Comparison of ENCODE assay signal across 12 cellular contexts in genomic region chr1:84913025-84913892, GRCh38. TPM values are rescaled to one million over a fixed set of nuclear protein-coding genes. Genes with fewer than 3 reads are reported as not detected.
A peak's percentile ranks its signal among the peaks of the same experiment; 100 is the strongest.
DNase-seq lines count a peak whose midpoint lies in the region; ATAC-seq, FAIRE-seq and TF ChIP-seq lines count a peak whose summit lies in the region.
"Had no signal": no experiment of that assay in that cellular context is flagged by ENCODE, and none has a peak within 500 bp of the region (broad histone marks: within the 10 kb centered on the region; RNA-seq: fewer than 3 reads in every experiment).

No MANE protein-coding gene starts in this region.

- no peaks in the 10 kb centered on the region for H3K9me3 ChIP-seq in astrocyte (ENCODE audit: insufficient read depth, low read depth, low read length)
- H3K9me3 ChIP-seq in CD8-positive, alpha-beta memory T cell (ENCODE audit: low read length): no peaks in the 10 kb centered on the region

- peaks cover 5% of the 10 kb centered on the region for H3K27me3 Mint-ChIP-seq in astrocyte (ENCODE audit: low read depth, unreplicated experiment)
- peaks cover 3 to 14% of the 10 kb centered on the region in 2 donors for H3K27me3 Mint-ChIP-seq in CD8-positive, alpha-beta memory T cell

- no peak overlapping the region for H2AFZ ChIP-seq in astrocyte (ENCODE audit: low read depth, low read length)

- H3K36me3 Mint-ChIP-seq in astrocyte (ENCODE audit: low read depth, unreplicated experiment): no peaks in the 10 kb centered on the region
- H3K36me3 Mint-ChIP-seq in CD8-positive, alpha-beta memory T cell: no peaks in the 10 kb centered on the region

- CTCF ChIA-PET in CD8-positive, alpha-beta memory T cell (lab: Charles Lee): interaction anchor here (0.9 to 1.5 kb wide), 2 partner anchors 10 to 22 kb away, joined by 3 to 4 read pairs; no protein-coding TSS in a partner anchor

- H3K27ac ChIP-seq in astrocyte (ENCODE audit: low read depth, low read length): no peak overlapping the region
- no peak overlapping the region for H3K27ac ChIP-seq in CD8-positive, alpha-beta memory T cell (ENCODE audit: low read depth, low read length)

- no peaks in the 10 kb centered on the region for H3K36me3 ChIP-seq in astrocyte (ENCODE audit: insufficient read depth, low read length)
- H3K36me3 ChIP-seq in CD8-positive, alpha-beta memory T cell (ENCODE audit: insufficient read depth, low read length): no peaks in the 10 kb centered on the region

- ATAC-seq in left colon (peak; percentile 100), GM21825 (IDR thresholded peaks at IDR 0.05; ENCODE audit: unreplicated experiment) (no peak)
- ATAC-seq: activated T-helper 17 cell treated with anti-CD3 and anti-CD28 coated beads, Interleukin-2, amount 50 U/mL, for 72 hours had no signal

- no peak for TF ChIP-seq CTCF in astrocyte (IDR thresholded peaks at IDR 0.05; ENCODE audit: insufficient read depth, low read depth, low read length)

- DNase-seq in Caki2 (ENCODE audit: low read depth) (peak; percentile 65), KBM-7 (peak; percentile 23), astrocyte (ENCODE audit: low read depth) (peak; percentile 16), left colon (peak in 1 of 2 donors; percentile 10), NK-92 (lab: John Stamatoyannopoulos, UW; ENCODE audit: unreplicated experiment) (no peak), GM12892 (ENCODE audit: insufficient read length) (no peak)
- no peak for DNase-seq in CD8-positive, alpha-beta memory T cell
- DNase-seq: activated CD4-positive, CD25-positive, alpha-beta regulatory T cell treated with anti-CD3 and anti-CD28 coated beads, Interleukin-2, amount 50 U/mL, for 72 hours; RPMI8226 had no signal

- no peak for TF ChIP-seq POLR2A in GM12892 (IDR thresholded peaks at IDR 0.05; ENCODE audit: low read depth, low read length)

- H3K4me1 Mint-ChIP-seq in astrocyte (ENCODE audit: low read depth, unreplicated experiment): no peaks in the 10 kb centered on the region
- H3K4me1 Mint-ChIP-seq in CD8-positive, alpha-beta memory T cell: no peaks in the 10 kb centered on the region
- H3K4me1 Mint-ChIP-seq: activated T-helper 17 cell treated with anti-CD3 and anti-CD28 coated beads, Interleukin-2, amount 50 U/mL, for 72 hours had no signal

- no peaks in the 10 kb centered on the region for H3K4me1 ChIP-seq in astrocyte (ENCODE audit: insufficient read depth, low read length)
- H3K4me1 ChIP-seq in CD8-positive, alpha-beta memory T cell (ENCODE audit: insufficient read depth, low read length): no peaks in the 10 kb centered on the region

- no peaks in the 10 kb centered on the region for H3K9me3 Mint-ChIP-seq in astrocyte (ENCODE audit: unreplicated experiment)
- no peaks in the 10 kb centered on the region for H3K9me3 Mint-ChIP-seq in CD8-positive, alpha-beta memory T cell
- H3K9me3 Mint-ChIP-seq: activated T-helper 17 cell treated with anti-CD3 and anti-CD28 coated beads, Interleukin-2, amount 50 U/mL, for 72 hours had no signal

- H3K4me2 ChIP-seq in astrocyte (ENCODE audit: low read length): no peak overlapping the region

- no peak overlapping the region for H3K27ac Mint-ChIP-seq in astrocyte (ENCODE audit: unreplicated experiment)
- no peak overlapping the region for H3K27ac Mint-ChIP-seq in CD8-positive, alpha-beta memory T cell
- H3K27ac Mint-ChIP-seq: activated T-helper 17 cell treated with anti-CD3 and anti-CD28 coated beads, Interleukin-2, amount 50 U/mL, for 72 hours had no signal

- H3K9ac ChIP-seq in astrocyte (ENCODE audit: low read length): no peak overlapping the region

- POLR2A ChIA-PET in CD8-positive, alpha-beta memory T cell (lab: Charles Lee): no interaction called here

- in situ Hi-C loops in Caki2 (cut with HindIII; ENCODE audit: low pct_unique_long_range_greater_than_20kb, low sequenced_read_pairs): no loop called here
- in situ Hi-C loops in KBM-7 (cut with MboI; ENCODE audit: low pct_unique_long_range_greater_than_20kb, low sequenced_read_pairs): no loop called here

- H4K20me1 ChIP-seq in astrocyte (ENCODE audit: insufficient read depth, low read length): no peaks in the 10 kb centered on the region

- H3K4me3 ChIP-seq in astrocyte (ENCODE audit: insufficient read depth, low read depth, low read length): no peak overlapping the region
- H3K4me3 ChIP-seq in CD8-positive, alpha-beta memory T cell (ENCODE audit: low read length): no peak overlapping the region

- intact Hi-C loops in left colon (cut with DNase I, micrococcal nuclease): no loop called here

- FAIRE-seq in astrocyte (lab: Jason Lieb, UNC) (no peak), GM12892 (lab: Jason Lieb, UNC) (no peak)

- no peaks in the 10 kb centered on the region for H3K27me3 ChIP-seq in astrocyte (ENCODE audit: insufficient read depth, low read length)
- no peaks in the 10 kb centered on the region for H3K27me3 ChIP-seq in CD8-positive, alpha-beta memory T cell (ENCODE audit: insufficient read depth, low read length, poor library complexity, severe bottlenecking)

- H3K4me3 Mint-ChIP-seq in astrocyte (ENCODE audit: unreplicated experiment): no peak overlapping the region
- H3K4me3 Mint-ChIP-seq in CD8-positive, alpha-beta memory T cell: no peak overlapping the region
- H3K4me3 Mint-ChIP-seq: activated T-helper 17 cell treated with anti-CD3 and anti-CD28 coated beads, Interleukin-2, amount 50 U/mL, for 72 hours had no signal

- no peaks in the 10 kb centered on the region for H3K79me2 ChIP-seq in astrocyte (ENCODE audit: insufficient read depth, low read length)

RNA-seq across cellular contexts. Expression of gene LPAR3, which starts 20.3 kb away (rescaled TPM):
- not detected in 2 replicates for total RNA-seq in Caki2 (2014; rRNA removed; shearing (Covaris generic); ENCODE audit: low replicate concordance)
- total RNA-seq in astrocyte (0.70 and 0.91 TPM in 2 replicates), left colon (1 to 10 TPM; 2.8 to 4.2 TPM)
- total RNA-seq in CD8-positive, alpha-beta memory T cell: 1 to 10 TPM in 1 of 2 experiments, under 1 TPM in 1; 0.85 to 1.1 TPM
- polyA plus RNA-seq in CD8-positive, alpha-beta memory T cell: 1.5 TPM
- polyA plus RNA-seq in GM12892 (2012; ENCODE audit: missing spikeins): 0.08 TPM
- total RNA-seq: pulmonary artery endothelial cell had no signal

Comparison
In these comparisons a context has a peak if more than half of its experiments do, and no peak if none do; other contexts are left out.
1. DNase-seq: peak in Caki2 (single experiment), KBM-7 (single experiment) and astrocyte (single experiment); none in NK-92 (single experiment), CD8-positive, alpha-beta memory T cell (0 of 5) and GM12892 (single experiment).